7 cellular contexts compared by ENCODE assay signal in genomic region chr15:21401531-21401930, GRCh38. TPM values are rescaled to one million over a fixed set of nuclear protein-coding genes. Genes with fewer than 3 reads are reported as not detected.
"Had no signal": no experiment of that assay in that cellular context is flagged by ENCODE, and none has a peak within 500 bp of the region (broad histone marks: within the 10 kb centered on the region; RNA-seq: fewer than 3 reads in every experiment).

No MANE protein-coding gene starts in this region.

RNA-seq across cellular contexts. Expression of gene POTEB3, which starts 38.8 kb away (rescaled TPM):
- total RNA-seq: GM23248, GM23338, H1, H4, H7, H9, HFFc6 had no signal
- polyA plus RNA-seq: GM23248, GM23338, H1 had no signal
